2 cellular contexts compared by ENCODE assay signal in the genomic region with DNA sequence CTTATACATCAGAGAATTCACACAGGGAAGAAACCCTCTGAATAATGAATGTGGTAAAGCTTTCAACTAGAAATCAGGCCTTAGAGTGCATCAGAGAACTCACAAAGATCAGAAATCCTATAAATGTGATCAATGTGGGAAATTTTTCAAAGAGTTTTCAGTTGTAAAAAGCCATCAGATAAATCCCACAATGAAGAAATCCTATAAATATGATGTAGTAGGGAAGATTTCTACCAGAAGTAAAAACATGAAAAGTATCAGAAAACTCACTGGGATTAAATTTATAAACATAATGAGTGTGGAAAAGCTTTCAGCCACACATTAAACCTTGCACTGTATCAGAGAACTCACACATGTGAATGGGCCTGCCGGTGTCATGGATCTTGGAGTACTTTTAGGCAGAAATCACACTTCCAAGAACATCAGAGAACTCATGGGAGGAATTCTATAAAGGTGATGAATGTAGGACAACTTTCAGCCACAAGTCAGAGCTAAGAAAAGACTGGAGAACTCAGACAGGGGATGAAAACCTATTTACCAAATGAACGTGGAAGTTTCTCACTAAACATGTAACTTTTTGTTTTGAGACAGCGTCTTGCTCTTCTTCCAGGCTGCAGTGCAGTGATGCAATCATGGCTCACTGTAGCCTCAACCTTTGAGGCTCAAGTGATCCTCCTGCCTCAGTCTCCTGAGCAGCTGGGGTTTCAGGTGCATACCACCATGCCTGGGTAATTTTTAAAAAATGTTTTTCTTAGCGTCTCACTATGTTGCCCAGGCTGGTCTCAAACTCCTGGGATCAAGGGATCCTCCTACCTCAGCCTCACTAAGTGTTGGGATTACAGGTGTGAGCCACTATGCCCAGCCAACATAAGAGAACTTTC.
TF ChIP-seq lines count a peak whose summit lies in the region.

No MANE protein-coding gene starts in this region.

TF ChIP-seq in HEK293, 187 proteins besides CTCF, POLR2A, EP300 and RAD21:
- TF ChIP-seq ZNF274 (IDR thresholded peaks at IDR 0.05; ENCODE audit: low read length) (peak; percentile 65; the same call in 1 of the 2 replicates), ZNF274 (tag by site-specific recombination; IDR thresholded peaks at IDR 0.05; ENCODE audit: borderline replicate concordance) (0 out of 2 replicates have a peak, but pooled peaks have one; percentile 11), SETDB1 (IDR thresholded peaks at IDR 0.05; ENCODE audit: insufficient read length, low read length) (peak; percentile 63), ZSCAN30 (tag by site-specific recombination; IDR thresholded peaks at IDR 0.05) (no peak)

TF ChIP-seq in GM12878, 131 proteins besides CTCF, POLR2A, EP300 and RAD21:
- TF ChIP-seq TARDBP (IDR thresholded peaks at IDR 0.05; ENCODE audit: borderline replicate concordance) (no peak), ZNF274 (IDR thresholded peaks at IDR 0.05; ENCODE audit: insufficient read depth, insufficient read length) (peak; percentile 36)
